Comparison of ENCODE assay signal across 1 cellular context in the genomic region with DNA sequence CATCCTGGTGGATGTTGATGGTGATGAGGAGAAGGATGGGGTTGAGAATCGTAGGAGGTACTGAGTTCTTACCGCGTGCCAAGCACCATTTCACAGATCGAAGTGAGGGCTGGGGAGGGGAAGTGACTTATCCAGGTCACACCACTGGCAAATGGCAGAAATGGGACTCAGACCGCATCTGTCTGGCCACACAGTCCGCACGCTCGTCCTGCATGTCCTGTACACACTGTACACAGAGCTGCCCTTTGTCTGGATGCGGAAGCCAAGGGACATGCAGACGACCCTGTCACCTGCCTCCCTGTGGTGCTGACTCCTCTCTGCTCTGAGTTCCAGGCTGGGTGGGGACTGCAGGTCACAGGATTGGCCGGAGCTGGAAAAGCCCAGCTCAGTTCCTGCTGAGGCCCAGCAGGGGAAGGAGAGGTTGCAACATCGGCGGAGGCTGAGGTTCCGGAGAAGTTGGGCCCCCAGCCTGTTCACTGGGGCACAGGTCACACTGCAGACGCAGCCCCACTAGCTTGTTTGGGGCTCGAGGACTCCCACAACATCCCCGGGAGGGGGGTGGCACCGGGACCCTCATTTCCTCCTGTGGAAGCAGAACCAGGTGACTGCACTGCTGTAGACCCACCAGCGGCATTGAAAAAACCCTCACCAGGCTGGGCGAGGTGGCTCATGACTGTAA.
TF ChIP-seq lines count a peak whose summit lies in the region.

No MANE protein-coding gene starts in this region.

TF ChIP-seq in HepG2, 621 proteins besides CTCF, POLR2A, EP300 and RAD21 (continued from another document and continues in another):
- TF ChIP-seq, protein P1, sequence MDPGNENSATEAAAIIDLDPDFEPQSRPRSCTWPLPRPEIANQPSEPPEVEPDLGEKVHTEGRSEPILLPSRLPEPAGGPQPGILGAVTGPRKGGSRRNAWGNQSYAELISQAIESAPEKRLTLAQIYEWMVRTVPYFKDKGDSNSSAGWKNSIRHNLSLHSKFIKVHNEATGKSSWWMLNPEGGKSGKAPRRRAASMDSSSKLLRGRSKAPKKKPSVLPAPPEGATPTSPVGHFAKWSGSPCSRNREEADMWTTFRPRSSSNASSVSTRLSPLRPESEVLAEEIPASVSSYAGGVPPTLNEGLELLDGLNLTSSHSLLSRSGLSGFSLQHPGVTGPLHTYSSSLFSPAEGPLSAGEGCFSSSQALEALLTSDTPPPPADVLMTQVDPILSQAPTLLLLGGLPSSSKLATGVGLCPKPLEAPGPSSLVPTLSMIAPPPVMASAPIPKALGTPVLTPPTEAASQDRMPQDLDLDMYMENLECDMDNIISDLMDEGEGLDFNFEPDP (CRISPR knock-in tag; conservative IDR thresholded peaks at IDR 0.05) = no peak
- TF ChIP-seq ETV6 (CRISPR knock-in tag; conservative IDR thresholded peaks at IDR 0.05) (no peak), STAT5B (CRISPR knock-in tag; IDR thresholded peaks at IDR 0.05) (peak; percentile 68; the same call in 1 of the 2 replicates), ZSCAN21 (CRISPR knock-in tag; IDR thresholded peaks at IDR 0.05; ENCODE audit: borderline replicate concordance) (peak; percentile 99), ZFP37 (CRISPR knock-in tag; IDR thresholded peaks at IDR 0.05; ENCODE audit: borderline replicate concordance) (no peak; the same call in 1 of the 2 replicates), SATB2 (CRISPR knock-in tag; IDR thresholded peaks at IDR 0.05) (no peak), SP4 (CRISPR knock-in tag; IDR thresholded peaks at IDR 0.05) (peak; percentile 63; the same call in 1 of the 2 replicates), CHD2 (IDR thresholded peaks at IDR 0.05; ENCODE audit: low read depth, low read length) (no peak), NR2C2 (CRISPR knock-in tag; IDR thresholded peaks at IDR 0.05; ENCODE audit: borderline replicate concordance) (peak; percentile 89), CEBPG (CRISPR knock-in tag; IDR thresholded peaks at IDR 0.05) (peak; percentile 97), PHF20 (CRISPR knock-in tag; IDR thresholded peaks at IDR 0.05) (0 out of 2 replicates have a peak, but pooled peaks have one; percentile 50), KMT2A (CRISPR knock-in tag; IDR thresholded peaks at IDR 0.05) (no peak), ZNF468 (CRISPR knock-in tag; IDR thresholded peaks at IDR 0.05) (no peak), ZNF121 (CRISPR knock-in tag; IDR thresholded peaks at IDR 0.05) (peak; percentile 78), KDM6A (CRISPR knock-in tag; IDR thresholded peaks at IDR 0.05; ENCODE audit: low read depth) (peak; percentile 96), ZNF792 (CRISPR knock-in tag; IDR thresholded peaks at IDR 0.05) (peak; percentile 95), GABPA (IDR thresholded peaks at IDR 0.05; ENCODE audit: low read depth, low read length) (no peak), GABPA (CRISPR knock-in tag; IDR thresholded peaks at IDR 0.05; ENCODE audit: low read depth) (peak; percentile 76), HHEX (CRISPR knock-in tag; IDR thresholded peaks at IDR 0.05) (peak; percentile 40; the same call in 1 of the 2 replicates), ZC3H13 (CRISPR knock-in tag; IDR thresholded peaks at IDR 0.05) (peak; percentile 71), MAFF (IDR thresholded peaks at IDR 0.05; ENCODE audit: low read depth, low read length) (no peak; the same call in 1 of the 2 replicates), JUN (CRISPR knock-in tag; IDR thresholded peaks at IDR 0.05) (peak; percentile 82), RAD51 (IDR thresholded peaks at IDR 0.05; ENCODE audit: borderline replicate concordance) (no peak), SNAI1 (CRISPR knock-in tag; IDR thresholded peaks at IDR 0.05; ENCODE audit: borderline replicate concordance) (0 out of 2 replicates have a peak, but pooled peaks have one; percentile 84), SSRP1 (CRISPR knock-in tag; IDR thresholded peaks at IDR 0.05) (no peak), ZNF136 (CRISPR knock-in tag; IDR thresholded peaks at IDR 0.05; ENCODE audit: low read depth) (peak; percentile 89; the same call in 1 of the 2 replicates), ZNF660 (CRISPR knock-in tag; IDR thresholded peaks at IDR 0.05; ENCODE audit: borderline replicate concordance, low read depth) (peak; percentile 78; the same call in 1 of the 2 replicates), GATA4 (IDR thresholded peaks at IDR 0.05; ENCODE audit: borderline replicate concordance, low read depth) (peak; percentile 86; the same call in 1 of the 2 replicates), ESRRA (CRISPR knock-in tag; IDR thresholded peaks at IDR 0.05; ENCODE audit: low read depth) (peak; percentile 93), ZNF570 (CRISPR knock-in tag; IDR thresholded peaks at IDR 0.05; ENCODE audit: borderline replicate concordance) (no peak), FOXK2 (IDR thresholded peaks at IDR 0.05) (peak; percentile 68; the same call in 1 of the 2 replicates), SPEN (CRISPR knock-in tag; IDR thresholded peaks at IDR 0.05; ENCODE audit: low read depth) (peak; percentile 87), ZNF33A (CRISPR knock-in tag; IDR thresholded peaks at IDR 0.05; ENCODE audit: borderline replicate concordance) (no peak), RFX3 (CRISPR knock-in tag; IDR thresholded peaks at IDR 0.05) (no peak; the same call in 1 of the 2 replicates), ZNF564 (CRISPR knock-in tag; IDR thresholded peaks at IDR 0.05) (peak; percentile 89; the same call in 1 of the 2 replicates), ZFP1 (CRISPR knock-in tag; IDR thresholded peaks at IDR 0.05) (peak; percentile 78; the same call in 1 of the 2 replicates), ZNF253 (CRISPR knock-in tag; IDR thresholded peaks at IDR 0.05; ENCODE audit: borderline replicate concordance) (peak; percentile 90; the same call in 1 of the 2 replicates), ZNF607 (CRISPR knock-in tag; IDR thresholded peaks at IDR 0.05; ENCODE audit: borderline replicate concordance) (peak; percentile 41; the same call in 1 of the 2 replicates), MEIS1 (CRISPR knock-in tag; IDR thresholded peaks at IDR 0.05; ENCODE audit: borderline replicate concordance) (peak; percentile 98), PLRG1 (conservative IDR thresholded peaks at IDR 0.05) (no peak), POLR2AphosphoS5 (IDR thresholded peaks at IDR 0.05; ENCODE audit: low read depth, low read length) (peak; percentile 58; the same call in 1 of the 2 replicates), ZNF224 (CRISPR knock-in tag; IDR thresholded peaks at IDR 0.05) (peak; percentile 56; the same call in 1 of the 2 replicates)
- TF ChIP-seq, protein P2, sequence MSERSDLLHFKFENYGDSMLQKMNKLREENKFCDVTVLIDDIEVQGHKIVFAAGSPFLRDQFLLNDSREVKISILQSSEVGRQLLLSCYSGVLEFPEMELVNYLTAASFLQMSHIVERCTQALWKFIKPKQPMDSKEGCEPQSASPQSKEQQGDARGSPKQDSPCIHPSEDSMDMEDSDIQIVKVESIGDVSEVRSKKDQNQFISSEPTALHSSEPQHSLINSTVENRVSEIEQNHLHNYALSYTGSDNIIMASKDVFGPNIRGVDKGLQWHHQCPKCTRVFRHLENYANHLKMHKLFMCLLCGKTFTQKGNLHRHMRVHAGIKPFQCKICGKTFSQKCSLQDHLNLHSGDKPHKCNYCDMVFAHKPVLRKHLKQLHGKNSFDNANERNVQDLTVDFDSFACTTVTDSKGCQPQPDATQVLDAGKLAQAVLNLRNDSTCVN (CRISPR knock-in tag; IDR thresholded peaks at IDR 0.05; ENCODE audit: borderline replicate concordance) = peak; percentile 89; the same call in 1 of the 2 replicates
- TF ChIP-seq, protein P3, sequence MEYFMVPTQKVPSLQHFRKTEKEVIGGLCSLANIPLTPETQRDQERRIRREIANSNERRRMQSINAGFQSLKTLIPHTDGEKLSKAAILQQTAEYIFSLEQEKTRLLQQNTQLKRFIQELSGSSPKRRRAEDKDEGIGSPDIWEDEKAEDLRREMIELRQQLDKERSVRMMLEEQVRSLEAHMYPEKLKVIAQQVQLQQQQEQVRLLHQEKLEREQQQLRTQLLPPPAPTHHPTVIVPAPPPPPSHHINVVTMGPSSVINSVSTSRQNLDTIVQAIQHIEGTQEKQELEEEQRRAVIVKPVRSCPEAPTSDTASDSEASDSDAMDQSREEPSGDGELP (IDR thresholded peaks at IDR 0.05; ENCODE audit: borderline replicate concordance, low read depth) = peak; percentile 90
- TF ChIP-seq, protein P4, sequence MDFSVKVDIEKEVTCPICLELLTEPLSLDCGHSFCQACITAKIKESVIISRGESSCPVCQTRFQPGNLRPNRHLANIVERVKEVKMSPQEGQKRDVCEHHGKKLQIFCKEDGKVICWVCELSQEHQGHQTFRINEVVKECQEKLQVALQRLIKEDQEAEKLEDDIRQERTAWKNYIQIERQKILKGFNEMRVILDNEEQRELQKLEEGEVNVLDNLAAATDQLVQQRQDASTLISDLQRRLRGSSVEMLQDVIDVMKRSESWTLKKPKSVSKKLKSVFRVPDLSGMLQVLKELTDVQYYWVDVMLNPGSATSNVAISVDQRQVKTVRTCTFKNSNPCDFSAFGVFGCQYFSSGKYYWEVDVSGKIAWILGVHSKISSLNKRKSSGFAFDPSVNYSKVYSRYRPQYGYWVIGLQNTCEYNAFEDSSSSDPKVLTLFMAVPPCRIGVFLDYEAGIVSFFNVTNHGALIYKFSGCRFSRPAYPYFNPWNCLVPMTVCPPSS (IDR thresholded peaks at IDR 0.05) = no peak
- TF ChIP-seq, protein P5, sequence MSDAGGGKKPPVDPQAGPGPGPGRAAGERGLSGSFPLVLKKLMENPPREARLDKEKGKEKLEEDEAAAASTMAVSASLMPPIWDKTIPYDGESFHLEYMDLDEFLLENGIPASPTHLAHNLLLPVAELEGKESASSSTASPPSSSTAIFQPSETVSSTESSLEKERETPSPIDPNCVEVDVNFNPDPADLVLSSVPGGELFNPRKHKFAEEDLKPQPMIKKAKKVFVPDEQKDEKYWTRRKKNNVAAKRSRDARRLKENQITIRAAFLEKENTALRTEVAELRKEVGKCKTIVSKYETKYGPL (CRISPR knock-in tag; IDR thresholded peaks at IDR 0.05) = no peak
- TF ChIP-seq, protein P6, sequence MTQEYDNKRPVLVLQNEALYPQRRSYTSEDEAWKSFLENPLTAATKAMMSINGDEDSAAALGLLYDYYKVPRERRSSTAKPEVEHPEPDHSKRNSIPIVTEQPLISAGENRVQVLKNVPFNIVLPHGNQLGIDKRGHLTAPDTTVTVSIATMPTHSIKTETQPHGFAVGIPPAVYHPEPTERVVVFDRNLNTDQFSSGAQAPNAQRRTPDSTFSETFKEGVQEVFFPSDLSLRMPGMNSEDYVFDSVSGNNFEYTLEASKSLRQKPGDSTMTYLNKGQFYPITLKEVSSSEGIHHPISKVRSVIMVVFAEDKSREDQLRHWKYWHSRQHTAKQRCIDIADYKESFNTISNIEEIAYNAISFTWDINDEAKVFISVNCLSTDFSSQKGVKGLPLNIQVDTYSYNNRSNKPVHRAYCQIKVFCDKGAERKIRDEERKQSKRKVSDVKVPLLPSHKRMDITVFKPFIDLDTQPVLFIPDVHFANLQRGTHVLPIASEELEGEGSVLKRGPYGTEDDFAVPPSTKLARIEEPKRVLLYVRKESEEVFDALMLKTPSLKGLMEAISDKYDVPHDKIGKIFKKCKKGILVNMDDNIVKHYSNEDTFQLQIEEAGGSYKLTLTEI (CRISPR knock-in tag; conservative IDR thresholded peaks at IDR 0.05) = no peak
- TF ChIP-seq, protein P7, sequence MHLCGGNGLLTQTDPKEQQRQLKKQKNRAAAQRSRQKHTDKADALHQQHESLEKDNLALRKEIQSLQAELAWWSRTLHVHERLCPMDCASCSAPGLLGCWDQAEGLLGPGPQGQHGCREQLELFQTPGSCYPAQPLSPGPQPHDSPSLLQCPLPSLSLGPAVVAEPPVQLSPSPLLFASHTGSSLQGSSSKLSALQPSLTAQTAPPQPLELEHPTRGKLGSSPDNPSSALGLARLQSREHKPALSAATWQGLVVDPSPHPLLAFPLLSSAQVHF (CRISPR knock-in tag; IDR thresholded peaks at IDR 0.05) = no peak
- TF ChIP-seq, protein P8, sequence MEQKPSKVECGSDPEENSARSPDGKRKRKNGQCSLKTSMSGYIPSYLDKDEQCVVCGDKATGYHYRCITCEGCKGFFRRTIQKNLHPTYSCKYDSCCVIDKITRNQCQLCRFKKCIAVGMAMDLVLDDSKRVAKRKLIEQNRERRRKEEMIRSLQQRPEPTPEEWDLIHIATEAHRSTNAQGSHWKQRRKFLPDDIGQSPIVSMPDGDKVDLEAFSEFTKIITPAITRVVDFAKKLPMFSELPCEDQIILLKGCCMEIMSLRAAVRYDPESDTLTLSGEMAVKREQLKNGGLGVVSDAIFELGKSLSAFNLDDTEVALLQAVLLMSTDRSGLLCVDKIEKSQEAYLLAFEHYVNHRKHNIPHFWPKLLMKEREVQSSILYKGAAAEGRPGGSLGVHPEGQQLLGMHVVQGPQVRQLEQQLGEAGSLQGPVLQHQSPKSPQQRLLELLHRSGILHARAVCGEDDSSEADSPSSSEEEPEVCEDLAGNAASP (CRISPR knock-in tag; IDR thresholded peaks at IDR 0.05; ENCODE audit: borderline replicate concordance) = peak; percentile 86; the same call in 1 of the 2 replicates
- TF ChIP-seq, protein P9, sequence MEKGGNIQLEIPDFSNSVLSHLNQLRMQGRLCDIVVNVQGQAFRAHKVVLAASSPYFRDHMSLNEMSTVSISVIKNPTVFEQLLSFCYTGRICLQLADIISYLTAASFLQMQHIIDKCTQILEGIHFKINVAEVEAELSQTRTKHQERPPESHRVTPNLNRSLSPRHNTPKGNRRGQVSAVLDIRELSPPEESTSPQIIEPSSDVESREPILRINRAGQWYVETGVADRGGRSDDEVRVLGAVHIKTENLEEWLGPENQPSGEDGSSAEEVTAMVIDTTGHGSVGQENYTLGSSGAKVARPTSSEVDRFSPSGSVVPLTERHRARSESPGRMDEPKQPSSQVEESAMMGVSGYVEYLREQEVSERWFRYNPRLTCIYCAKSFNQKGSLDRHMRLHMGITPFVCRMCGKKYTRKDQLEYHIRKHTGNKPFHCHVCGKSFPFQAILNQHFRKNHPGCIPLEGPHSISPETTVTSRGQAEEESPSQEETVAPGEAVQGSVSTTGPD (CRISPR knock-in tag; IDR thresholded peaks at IDR 0.05) = 0 out of 2 replicates have a peak, but pooled peaks have one; percentile 23
- TF ChIP-seq, protein P10, sequence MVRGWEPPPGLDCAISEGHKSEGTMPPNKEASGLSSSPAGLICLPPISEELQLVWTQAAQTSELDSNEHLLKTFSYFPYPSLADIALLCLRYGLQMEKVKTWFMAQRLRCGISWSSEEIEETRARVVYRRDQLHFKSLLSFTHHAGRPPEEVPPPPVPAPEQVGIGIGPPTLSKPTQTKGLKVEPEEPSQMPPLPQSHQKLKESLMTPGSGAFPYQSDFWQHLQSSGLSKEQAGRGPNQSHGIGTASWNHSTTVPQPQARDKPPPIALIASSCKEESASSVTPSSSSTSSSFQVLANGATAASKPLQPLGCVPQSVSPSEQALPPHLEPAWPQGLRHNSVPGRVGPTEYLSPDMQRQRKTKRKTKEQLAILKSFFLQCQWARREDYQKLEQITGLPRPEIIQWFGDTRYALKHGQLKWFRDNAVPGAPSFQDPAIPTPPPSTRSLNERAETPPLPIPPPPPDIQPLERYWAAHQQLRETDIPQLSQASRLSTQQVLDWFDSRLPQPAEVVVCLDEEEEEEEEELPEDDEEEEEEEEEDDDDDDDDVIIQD (CRISPR knock-in tag; IDR thresholded peaks at IDR 0.05; ENCODE audit: low read depth) = peak; percentile 80
